In genomic region chr22:50072714-50073538, GRCh38 we compare ENCODE assay signal across 25 cellular contexts. TPM values are rescaled to one million over a fixed set of nuclear protein-coding genes. Genes with fewer than 3 reads are reported as not detected.
"Had no signal": no experiment of that assay in that cellular context is flagged by ENCODE, and none has a peak within 500 bp of the region (broad histone marks: within the 10 kb centered on the region; RNA-seq: fewer than 3 reads in every experiment).

No MANE protein-coding gene starts in this region.

- ATAC-seq: gastrocnemius medialis; left lobe of liver; mucosa of descending colon; naive thymus-derived CD8-positive, alpha-beta T cell; psoas muscle; stimulated activated naive B cell treated with anti-CD40 and anti-IgM and Interleukin-4, amounts not matched to agents 10 μg/mL and 1 μg/mL and 100 μg/mL, for 72 hours; stimulated activated naive CD8-positive, alpha-beta T cell treated with anti-CD3 and anti-CD28 coated beads, Interleukin-15, amount 100 ng/mL, for 72 hours had no signal

- H3K9me3 ChIP-seq: esophagus muscularis mucosa, gastrocnemius medialis, heart right ventricle, mucosa of descending colon, psoas muscle, right lobe of liver, testis, tibial nerve had no signal

- H3K4me3 Mint-ChIP-seq: naive thymus-derived CD8-positive, alpha-beta T cell; neural progenitor cell; stimulated activated naive B cell treated with anti-CD40 and anti-IgM and Interleukin-4, amounts not matched to agents 10 μg/mL and 1 μg/mL and 100 μg/mL, for 72 hours; stimulated activated naive CD8-positive, alpha-beta T cell treated with anti-CD3 and anti-CD28 coated beads, Interleukin-15, amount 100 ng/mL, for 72 hours had no signal

- H3K36me3 ChIP-seq: esophagus muscularis mucosa, gastrocnemius medialis, heart right ventricle, neural progenitor cell, right lobe of liver, tibial nerve had no signal

- H3K79me2 ChIP-seq: parathyroid adenoma had no signal

- H3K27ac ChIP-seq: epithelial cell of prostate, esophagus muscularis mucosa, gastrocnemius medialis, heart right ventricle, neural progenitor cell, parathyroid adenoma, psoas muscle, right lobe of liver, testis, tibial nerve had no signal

- H3K27me3 Mint-ChIP-seq: naive thymus-derived CD8-positive, alpha-beta T cell; stimulated activated naive CD8-positive, alpha-beta T cell treated with anti-CD3 and anti-CD28 coated beads, Interleukin-15, amount 100 ng/mL, for 72 hours had no signal

- H3K4me1 Mint-ChIP-seq: naive thymus-derived CD8-positive, alpha-beta T cell; stimulated activated naive CD8-positive, alpha-beta T cell treated with anti-CD3 and anti-CD28 coated beads, Interleukin-15, amount 100 ng/mL, for 72 hours had no signal

- H3K27ac Mint-ChIP-seq: naive thymus-derived CD8-positive, alpha-beta T cell; neural progenitor cell; stimulated activated naive B cell treated with anti-CD40 and anti-IgM and Interleukin-4, amounts not matched to agents 10 μg/mL and 1 μg/mL and 100 μg/mL, for 72 hours; stimulated activated naive CD8-positive, alpha-beta T cell treated with anti-CD3 and anti-CD28 coated beads, Interleukin-15, amount 100 ng/mL, for 72 hours had no signal

- DNase-seq: effector memory CD4-positive, alpha-beta T cell; gastrocnemius medialis; heart right ventricle; hypothalamus; naive thymus-derived CD8-positive, alpha-beta T cell; occipital lobe; psoas muscle; retina; right lobe of liver; stimulated activated CD4-positive, alpha-beta T cell treated with anti-CD3 and anti-CD28 coated beads, Interleukin-15, amount 100 ng/mL, for 24 hours; stimulated activated CD4-positive, alpha-beta T cell treated with anti-CD3 and anti-CD28 coated beads, Interleukin-1b, Interleukin-23, amount 100 ng/mL, for 48 hours; stimulated activated CD4-positive, alpha-beta T cell treated with anti-CD3 and anti-CD28 coated beads, Interleukin-4, amount 100 ng/mL, for 24 hours; stimulated activated naive B cell treated with anti-CD40 and anti-IgM and Interleukin-4, amounts not matched to agents 10 μg/mL and 1 μg/mL and 100 μg/mL, for 72 hours; stimulated activated naive CD8-positive, alpha-beta T cell treated with anti-CD3 and anti-CD28 coated beads, Interleukin-15, amount 100 ng/mL, for 72 hours; testis had no signal

- H3K9me3 Mint-ChIP-seq: naive thymus-derived CD8-positive, alpha-beta T cell; neural progenitor cell; stimulated activated naive B cell treated with anti-CD40 and anti-IgM and Interleukin-4, amounts not matched to agents 10 μg/mL and 1 μg/mL and 100 μg/mL, for 72 hours; stimulated activated naive CD8-positive, alpha-beta T cell treated with anti-CD3 and anti-CD28 coated beads, Interleukin-15, amount 100 ng/mL, for 72 hours had no signal

- H3K9ac ChIP-seq: neural progenitor cell, parathyroid adenoma had no signal

- H3K4me1 ChIP-seq: esophagus muscularis mucosa, gastrocnemius medialis, neural progenitor cell, parathyroid adenoma, psoas muscle, right lobe of liver, testis, tibial nerve had no signal

- H2AFZ ChIP-seq: neural progenitor cell, parathyroid adenoma had no signal

- H3K4me3 ChIP-seq: esophagus muscularis mucosa, gastrocnemius medialis, heart right ventricle, mucosa of descending colon, neural progenitor cell, psoas muscle, right lobe of liver, testis, tibial nerve had no signal

- H3K36me3 Mint-ChIP-seq: naive thymus-derived CD8-positive, alpha-beta T cell; neural progenitor cell; stimulated activated naive B cell treated with anti-CD40 and anti-IgM and Interleukin-4, amounts not matched to agents 10 μg/mL and 1 μg/mL and 100 μg/mL, for 72 hours had no signal

- H3K4me2 ChIP-seq: neural progenitor cell had no signal

- H3K27me3 ChIP-seq: neural progenitor cell, right lobe of liver, testis had no signal

RNA-seq across cellular contexts. Expression of gene MLC1, which starts 12.3 kb away (rescaled TPM):
- total RNA-seq: left lobe of liver, psoas muscle, tibial nerve had no signal

RNA-seq across cellular contexts. Expression of gene TTLL8, which starts 14.8 kb away (rescaled TPM):
- total RNA-seq: esophagus muscularis mucosa; fibroblast of villous mesenchyme; gastrocnemius medialis; heart right ventricle; left lobe of liver; lower leg skin; mucosa of descending colon; naive thymus-derived CD8-positive, alpha-beta T cell; occipital lobe; psoas muscle; right lobe of liver; subcutaneous adipose tissue; tibial nerve had no signal
- polyA plus RNA-seq: heart right ventricle; naive thymus-derived CD8-positive, alpha-beta T cell; psoas muscle had no signal

RNA-seq across cellular contexts. Expression of gene MOV10L1, which starts 16.9 kb away (rescaled TPM):
- total RNA-seq: left lobe of liver; naive thymus-derived CD8-positive, alpha-beta T cell had no signal
- polyA plus RNA-seq: naive thymus-derived CD8-positive, alpha-beta T cell had no signal
